Comparison of ENCODE assay signal across 1 cellular context in genomic region chr1:143989719-143990118, GRCh38. TPM values are rescaled to one million over a fixed set of nuclear protein-coding genes. Genes with fewer than 3 reads are reported as not detected.
"Had no signal": no experiment of that assay in that cellular context is flagged by ENCODE, and none has a peak within 500 bp of the region (broad histone marks: within the 10 kb centered on the region; RNA-seq: fewer than 3 reads in every experiment).

No MANE protein-coding gene starts in this region.

RNA-seq across cellular contexts. Expression of gene FAM72C, which starts 17.9 kb away (rescaled TPM):
- polyA plus RNA-seq: IgD-negative memory B cell had no signal
